ENCODE assay signal across 25 cellular contexts in the genomic region with DNA sequence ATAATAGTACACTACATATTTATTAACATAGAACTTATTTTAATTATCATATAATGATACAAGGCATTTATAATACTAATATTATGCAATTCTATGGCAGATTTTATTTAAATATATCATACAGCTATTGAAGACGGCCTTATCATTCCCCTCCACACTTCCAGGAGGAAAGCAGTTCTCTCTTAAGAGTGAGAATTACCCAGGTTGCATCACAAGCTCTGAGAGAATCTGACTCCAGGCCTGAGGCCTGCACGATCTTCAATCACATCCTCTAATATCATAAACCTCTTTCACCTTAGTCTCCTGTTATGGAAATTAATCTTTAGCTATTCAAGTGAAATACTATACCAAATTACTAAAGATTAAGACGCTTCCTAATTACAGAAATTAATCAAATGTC.
"Had no signal": no experiment of that assay in that cellular context is flagged by ENCODE, and none has a peak within 500 bp of the region (broad histone marks: within the 10 kb centered on the region; RNA-seq: fewer than 3 reads in every experiment).

No MANE protein-coding gene starts in this region.

- ATAC-seq: esophagus mucosa, gastrocnemius medialis, heart right ventricle, left cardiac atrium, left lung, left ventricle myocardium superior, lower lobe of right lung, mucosa of descending colon had no signal

- H3K9me3 ChIP-seq: colonic mucosa, esophagus squamous epithelium, gastrocnemius medialis, heart right ventricle, left lung, lower lobe of right lung, mucosa of descending colon had no signal

- H3K36me3 Mint-ChIP-seq: mesothelial cell of epicardium; naive B cell; naive thymus-derived CD8-positive, alpha-beta T cell had no signal

- FAIRE-seq: islet of Langerhans had no signal

- H3K4me1 Mint-ChIP-seq: naive B cell had no signal

- H3K4me3 Mint-ChIP-seq: dendritic cell treated with granulocyte-macrophage colony-stimulating factor and Interleukin-4, amounts not matched to agents 40 ng/mL and 50 ng/mL, for 4 days; mesothelial cell of epicardium; naive B cell; naive thymus-derived CD8-positive, alpha-beta T cell had no signal

- H3K27ac Mint-ChIP-seq: dendritic cell treated with granulocyte-macrophage colony-stimulating factor and Interleukin-4, amounts not matched to agents 40 ng/mL and 50 ng/mL, for 4 days; mesothelial cell of epicardium; naive B cell had no signal

- H3K27me3 Mint-ChIP-seq: dendritic cell treated with granulocyte-macrophage colony-stimulating factor and Interleukin-4, amounts not matched to agents 40 ng/mL and 50 ng/mL, for 4 days; naive B cell; naive thymus-derived CD8-positive, alpha-beta T cell had no signal

- H3K27ac ChIP-seq: colonic mucosa, epithelial cell of prostate, esophagus squamous epithelium, gastrocnemius medialis, heart right ventricle, left lung, lower lobe of right lung had no signal

- DNase-seq: colonic mucosa; cortex of kidney; effector CD8-positive, alpha-beta T cell; erythroblast; esophagus squamous epithelium; foreskin fibroblast; foreskin melanocyte; gastrocnemius medialis; glutamatergic neuron; head of caudate nucleus; heart right ventricle; hippocampal formation; left cardiac atrium; left lung; left ventricle myocardium superior; lower lobe of right lung; mesenchymal stem cell; mucosa of descending colon; naive B cell had no signal

- H3K9me3 Mint-ChIP-seq: dendritic cell treated with granulocyte-macrophage colony-stimulating factor and Interleukin-4, amounts not matched to agents 40 ng/mL and 50 ng/mL, for 4 days; mesothelial cell of epicardium; naive B cell; naive thymus-derived CD8-positive, alpha-beta T cell had no signal

- H3K4me3 ChIP-seq: colonic mucosa, esophagus squamous epithelium, gastrocnemius medialis, heart right ventricle, left lung, lower lobe of right lung, mucosa of descending colon had no signal

- H3K4me1 ChIP-seq: colonic mucosa, gastrocnemius medialis, left lung, lower lobe of right lung had no signal
